ENCODE assay signal across 14 cellular contexts in genomic region chr14:20608383-20609095, GRCh38. TPM values are rescaled to one million over a fixed set of nuclear protein-coding genes. Genes with fewer than 3 reads are reported as not detected.
DNase-seq lines count a peak whose midpoint lies in the region; ATAC-seq lines count a peak whose summit lies in the region.
"Had no signal": no experiment of that assay in that cellular context is flagged by ENCODE, and none has a peak within 500 bp of the region (broad histone marks: within the 10 kb centered on the region; RNA-seq: fewer than 3 reads in every experiment).

No MANE protein-coding gene starts in this region.

- peak overlapping the region; percentile 14 for H3K4me3 Mint-ChIP-seq in activated naive CD8-positive, alpha-beta T cell treated with anti-CD3 and anti-CD28 coated beads, Interleukin-2, amount 10 ng/mL, durations not matched to agents 7 days and 5 days
- H3K4me3 Mint-ChIP-seq in activated naive CD8-positive, alpha-beta T cell treated with anti-CD3 and anti-CD28 coated beads for 36 hours = no peak overlapping the region
- no peak overlapping the region for H3K4me3 Mint-ChIP-seq in central memory CD8-positive, alpha-beta T cell
- peak overlapping the region; percentile 6 for H3K4me3 Mint-ChIP-seq in stimulated activated memory B cell treated with anti-CD40 and anti-IgM and Interleukin-4, amounts not matched to agents 10 μg/mL and 1 μg/mL and 100 μg/mL, for 72 hours
- H3K4me3 Mint-ChIP-seq: activated T-cell treated with anti-CD3 and anti-CD28 coated beads, Interleukin-2, amount 50 U/mL, for 4 hours had no signal

- no peaks in the 10 kb centered on the region for H3K27me3 Mint-ChIP-seq in activated naive CD8-positive, alpha-beta T cell treated with anti-CD3 and anti-CD28 coated beads, Interleukin-2, amount 10 ng/mL, durations not matched to agents 7 days and 5 days
- no peaks in the 10 kb centered on the region for H3K27me3 Mint-ChIP-seq in activated naive CD8-positive, alpha-beta T cell treated with anti-CD3 and anti-CD28 coated beads for 36 hours
- H3K27me3 Mint-ChIP-seq in central memory CD8-positive, alpha-beta T cell = no peaks in the 10 kb centered on the region
- H3K27me3 Mint-ChIP-seq in stimulated activated memory B cell treated with anti-CD40 and anti-IgM and Interleukin-4, amounts not matched to agents 10 μg/mL and 1 μg/mL and 100 μg/mL, for 72 hours = no peaks in the 10 kb centered on the region
- H3K27me3 Mint-ChIP-seq: naive thymus-derived CD4-positive, alpha-beta T cell had no signal

- POLR2A ChIA-PET in activated naive CD8-positive, alpha-beta T cell treated with anti-CD3 and anti-CD28 coated beads, Interleukin-2, amount 10 ng/mL, durations not matched to agents 7 days and 5 days (lab: Charles Lee) = interaction anchor here (1.7 kb wide), 1 partner anchor 139 kb away, joined by 3 read pairs; the partner anchor contains the start of gene PNP

- H3K9me3 ChIP-seq in GM23248 (ENCODE audit: low read depth) = no peaks in the 10 kb centered on the region
- H3K9me3 ChIP-seq: left ventricle myocardium inferior had no signal

- no peaks in the 10 kb centered on the region for H3K79me2 ChIP-seq in GM23248 (ENCODE audit: insufficient read depth)

- H3K9me2 ChIP-seq in GM23248 (ENCODE audit: insufficient read depth) = no peaks in the 10 kb centered on the region

- no peak overlapping the region for H3K9ac ChIP-seq in GM23248

- H3K4me1 Mint-ChIP-seq in activated naive CD8-positive, alpha-beta T cell treated with anti-CD3 and anti-CD28 coated beads, Interleukin-2, amount 10 ng/mL, durations not matched to agents 7 days and 5 days = peaks cover 1% of the 10 kb centered on the region
- no peaks in the 10 kb centered on the region for H3K4me1 Mint-ChIP-seq in activated naive CD8-positive, alpha-beta T cell treated with anti-CD3 and anti-CD28 coated beads for 36 hours
- H3K4me1 Mint-ChIP-seq in central memory CD8-positive, alpha-beta T cell = no peaks in the 10 kb centered on the region
- peaks cover 12% of the 10 kb centered on the region for H3K4me1 Mint-ChIP-seq in stimulated activated memory B cell treated with anti-CD40 and anti-IgM and Interleukin-4, amounts not matched to agents 10 μg/mL and 1 μg/mL and 100 μg/mL, for 72 hours

- ATAC-seq in activated naive CD8-positive, alpha-beta T cell treated with anti-CD3 and anti-CD28 coated beads, Interleukin-2, amount 10 ng/mL, durations not matched to agents 7 days and 5 days (ENCODE audit: low read depth) = no peak
- ATAC-seq in central memory CD8-positive, alpha-beta T cell (replicated peaks; ENCODE audit: extremely low read depth, poor library complexity, severe bottlenecking) = no peak
- ATAC-seq in stimulated activated memory B cell treated with anti-CD40 and anti-IgM and Interleukin-4, amounts not matched to agents 10 μg/mL and 1 μg/mL and 100 μg/mL, for 72 hours = no peak

- no peaks in the 10 kb centered on the region for H3K36me3 ChIP-seq in GM23248 (ENCODE audit: low read depth)
- H3K36me3 ChIP-seq: left ventricle myocardium inferior had no signal

- WGBS in GM23248 (ENCODE audit: low coverage in 1 of 2, low lambda C conversion rate in 2 of 2, missing lambda C conversion rate in 2 of 2), 2 experiments = 63 to 72% methylated on average over 7 of the region's 7 CpGs

- H2AFZ ChIP-seq in GM23248 = no peak overlapping the region

- H3F3A ChIP-seq in GM23248 (ENCODE audit: insufficient read depth) = peaks cover 31% of the 10 kb centered on the region

- in situ Hi-C loops in G401 (cut with HindIII; ENCODE audit: low sequenced_read_pairs) = no loop called here
- in situ Hi-C loops in GM23248 (cut with MboI) = loop anchor here (10.0 kb wide), 1 partner anchor 284 kb away; no protein-coding TSS in a partner anchor

- peaks cover 8% of the 10 kb centered on the region; the same call in 1 of the 2 replicates for H3K4me1 ChIP-seq in GM23248 (ENCODE audit: insufficient read depth)

- DNase-seq in activated naive CD8-positive, alpha-beta T cell treated with anti-CD3 and anti-CD28 coated beads, Interleukin-2, amount 10 ng/mL, durations not matched to agents 7 days and 5 days = no peak
- no peak for DNase-seq in activated naive CD8-positive, alpha-beta T cell treated with anti-CD3 and anti-CD28 coated beads for 36 hours
- DNase-seq in M059J (ENCODE audit: low read depth) (peak; percentile 36), G401 (ENCODE audit: low spot score) (no peak), GM23248 (no peak)
- DNase-seq in central memory CD8-positive, alpha-beta T cell (ENCODE audit: low spot score in 2 of 2) = no peak
- no peak for DNase-seq in stimulated activated CD4-positive, alpha-beta T cell treated with anti-CD3 and anti-CD28 coated beads, Interleukin-15, amount 100 ng/mL, for 24 hours

- H3K4me3 ChIP-seq in GM23248 = no peak overlapping the region

- H3K9me3 Mint-ChIP-seq in activated naive CD8-positive, alpha-beta T cell treated with anti-CD3 and anti-CD28 coated beads, Interleukin-2, amount 10 ng/mL, durations not matched to agents 7 days and 5 days = no peaks in the 10 kb centered on the region
- H3K9me3 Mint-ChIP-seq in activated naive CD8-positive, alpha-beta T cell treated with anti-CD3 and anti-CD28 coated beads for 36 hours = no peaks in the 10 kb centered on the region
- no peaks in the 10 kb centered on the region for H3K9me3 Mint-ChIP-seq in central memory CD8-positive, alpha-beta T cell
- no peaks in the 10 kb centered on the region for H3K9me3 Mint-ChIP-seq in stimulated activated memory B cell treated with anti-CD40 and anti-IgM and Interleukin-4, amounts not matched to agents 10 μg/mL and 1 μg/mL and 100 μg/mL, for 72 hours
- H3K9me3 Mint-ChIP-seq: activated T-cell treated with anti-CD3 and anti-CD28 coated beads, Interleukin-2, amount 50 U/mL, for 4 hours; naive thymus-derived CD4-positive, alpha-beta T cell had no signal

- H3K27ac Mint-ChIP-seq in activated naive CD8-positive, alpha-beta T cell treated with anti-CD3 and anti-CD28 coated beads, Interleukin-2, amount 10 ng/mL, durations not matched to agents 7 days and 5 days = no peak overlapping the region
- H3K27ac Mint-ChIP-seq in activated naive CD8-positive, alpha-beta T cell treated with anti-CD3 and anti-CD28 coated beads for 36 hours = no peak overlapping the region
- peak overlapping the region; percentile 44 for H3K27ac Mint-ChIP-seq in central memory CD8-positive, alpha-beta T cell (ENCODE audit: low read depth)
- no peak overlapping the region for H3K27ac Mint-ChIP-seq in stimulated activated memory B cell treated with anti-CD40 and anti-IgM and Interleukin-4, amounts not matched to agents 10 μg/mL and 1 μg/mL and 100 μg/mL, for 72 hours
- H3K27ac Mint-ChIP-seq: naive thymus-derived CD4-positive, alpha-beta T cell had no signal

- no peaks in the 10 kb centered on the region for H3K36me3 Mint-ChIP-seq in activated naive CD8-positive, alpha-beta T cell treated with anti-CD3 and anti-CD28 coated beads, Interleukin-2, amount 10 ng/mL, durations not matched to agents 7 days and 5 days
- no peaks in the 10 kb centered on the region for H3K36me3 Mint-ChIP-seq in activated naive CD8-positive, alpha-beta T cell treated with anti-CD3 and anti-CD28 coated beads for 36 hours
- peaks cover 4% of the 10 kb centered on the region for H3K36me3 Mint-ChIP-seq in central memory CD8-positive, alpha-beta T cell (ENCODE audit: insufficient read depth)
- H3K36me3 Mint-ChIP-seq in stimulated activated memory B cell treated with anti-CD40 and anti-IgM and Interleukin-4, amounts not matched to agents 10 μg/mL and 1 μg/mL and 100 μg/mL, for 72 hours = no peaks in the 10 kb centered on the region
- H3K36me3 Mint-ChIP-seq: naive thymus-derived CD4-positive, alpha-beta T cell had no signal

- no peak overlapping the region for H3K27ac ChIP-seq in GM23248

- peaks cover 3% of the 10 kb centered on the region; the same call in 1 of the 2 replicates for H4K20me1 ChIP-seq in GM23248 (ENCODE audit: insufficient read depth)

- no peaks in the 10 kb centered on the region for H3K27me3 ChIP-seq in GM23248 (replicated peaks; ENCODE audit: insufficient read depth)

- H3K4me2 ChIP-seq in GM23248 (ENCODE audit: unreplicated experiment) = no peak overlapping the region

RNA-seq across cellular contexts. Expression of gene RNASE12, which starts 17.4 kb away (rescaled TPM):
- not detected for total RNA-seq in activated naive CD8-positive, alpha-beta T cell treated with anti-CD3 and anti-CD28 coated beads, Interleukin-2, amount 10 ng/mL, durations not matched to agents 7 days and 5 days
- total RNA-seq in activated naive CD8-positive, alpha-beta T cell treated with anti-CD3 and anti-CD28 coated beads for 36 hours = not detected
- total RNA-seq in M059J (2014; rRNA removed; shearing (Covaris generic)) = not detected in 2 replicates
- total RNA-seq in G401 (2014; rRNA removed; shearing (Covaris generic)) = not detected in 2 replicates
- not detected in 2 replicates for total RNA-seq in GM23248 (2014; rRNA removed; shearing (Covaris generic))
- polyA plus RNA-seq in GM23248 (2016; fragmentation: Nextera tagmentation; extraction: Ambion mirVana) = not detected in 2 replicates
- total RNA-seq: activated T-cell treated with anti-CD3 and anti-CD28 coated beads, Interleukin-2, amount 50 U/mL, for 4 hours; cerebellum; fibroblast of villous mesenchyme; left ventricle myocardium inferior; naive thymus-derived CD4-positive, alpha-beta T cell; pulmonary artery endothelial cell had no signal
- polyA plus RNA-seq: naive thymus-derived CD4-positive, alpha-beta T cell had no signal

RNA-seq across cellular contexts. Expression of gene RNASE11, which starts 20.7 kb away (rescaled TPM):
- total RNA-seq in activated naive CD8-positive, alpha-beta T cell treated with anti-CD3 and anti-CD28 coated beads, Interleukin-2, amount 10 ng/mL, durations not matched to agents 7 days and 5 days = not detected
- total RNA-seq in activated naive CD8-positive, alpha-beta T cell treated with anti-CD3 and anti-CD28 coated beads for 36 hours = not detected
- not detected in 2 replicates for total RNA-seq in M059J (2014; rRNA removed; shearing (Covaris generic))
- not detected in 2 replicates for total RNA-seq in G401 (2014; rRNA removed; shearing (Covaris generic))
- total RNA-seq in GM23248 (2014; rRNA removed; shearing (Covaris generic)) = not detected in 2 replicates
- not detected in 2 replicates for polyA plus RNA-seq in GM23248 (2016; fragmentation: Nextera tagmentation; extraction: Ambion mirVana)
- total RNA-seq: activated T-cell treated with anti-CD3 and anti-CD28 coated beads, Interleukin-2, amount 50 U/mL, for 4 hours; cerebellum; fibroblast of villous mesenchyme; left ventricle myocardium inferior; naive thymus-derived CD4-positive, alpha-beta T cell; pulmonary artery endothelial cell had no signal
- polyA plus RNA-seq: naive thymus-derived CD4-positive, alpha-beta T cell had no signal

RNA-seq across cellular contexts. Expression of gene OR6S1, which starts 33.0 kb away (rescaled TPM):
- not detected for total RNA-seq in activated naive CD8-positive, alpha-beta T cell treated with anti-CD3 and anti-CD28 coated beads, Interleukin-2, amount 10 ng/mL, durations not matched to agents 7 days and 5 days
- not detected for total RNA-seq in activated naive CD8-positive, alpha-beta T cell treated with anti-CD3 and anti-CD28 coated beads for 36 hours
- not detected in 2 replicates for total RNA-seq in M059J (2014; rRNA removed; shearing (Covaris generic))
- total RNA-seq in G401 (2014; rRNA removed; shearing (Covaris generic)) = not detected in 2 replicates
- not detected in 2 replicates for total RNA-seq in GM23248 (2014; rRNA removed; shearing (Covaris generic))
- not detected in 2 replicates for polyA plus RNA-seq in GM23248 (2016; fragmentation: Nextera tagmentation; extraction: Ambion mirVana)
- total RNA-seq: activated T-cell treated with anti-CD3 and anti-CD28 coated beads, Interleukin-2, amount 50 U/mL, for 4 hours; cerebellum; fibroblast of villous mesenchyme; left ventricle myocardium inferior; naive thymus-derived CD4-positive, alpha-beta T cell; pulmonary artery endothelial cell had no signal
- polyA plus RNA-seq: naive thymus-derived CD4-positive, alpha-beta T cell had no signal

RNA-seq across cellular contexts. Expression of gene RNASE9, which starts 47.7 kb away (rescaled TPM):
- total RNA-seq in activated naive CD8-positive, alpha-beta T cell treated with anti-CD3 and anti-CD28 coated beads, Interleukin-2, amount 10 ng/mL, durations not matched to agents 7 days and 5 days = not detected
- not detected for total RNA-seq in activated naive CD8-positive, alpha-beta T cell treated with anti-CD3 and anti-CD28 coated beads for 36 hours
- not detected in 2 replicates for total RNA-seq in M059J (2014; rRNA removed; shearing (Covaris generic))
- total RNA-seq in G401 (2014; rRNA removed; shearing (Covaris generic)) = not detected in 2 replicates
- total RNA-seq in GM23248 (2014; rRNA removed; shearing (Covaris generic)) = not detected in 2 replicates
- not detected in 2 replicates for polyA plus RNA-seq in GM23248 (2016; fragmentation: Nextera tagmentation; extraction: Ambion mirVana)
- total RNA-seq: activated T-cell treated with anti-CD3 and anti-CD28 coated beads, Interleukin-2, amount 50 U/mL, for 4 hours; cerebellum; fibroblast of villous mesenchyme; left ventricle myocardium inferior; naive thymus-derived CD4-positive, alpha-beta T cell; pulmonary artery endothelial cell had no signal
- polyA plus RNA-seq: naive thymus-derived CD4-positive, alpha-beta T cell had no signal

Comparison
In these comparisons a context has a peak if more than half of its experiments do, and no peak if none do; other contexts are left out.
1. H3K4me3 Mint-ChIP-seq: peak in activated naive CD8-positive, alpha-beta T cell treated with anti-CD3 and anti-CD28 coated beads, Interleukin-2, amount 10 ng/mL, durations not matched to agents 7 days and 5 days (single experiment) and stimulated activated memory B cell treated with anti-CD40 and anti-IgM and Interleukin-4, amounts not matched to agents 10 μg/mL and 1 μg/mL and 100 μg/mL, for 72 hours (single experiment); none in activated naive CD8-positive, alpha-beta T cell treated with anti-CD3 and anti-CD28 coated beads for 36 hours (single experiment) and central memory CD8-positive, alpha-beta T cell (single experiment).